In genomic region chr12:84484796-84485195, GRCh38 we compare ENCODE assay signal across 28 cellular contexts.
"Had no signal": no experiment of that assay in that cellular context is flagged by ENCODE, and none has a peak within 500 bp of the region (broad histone marks: within the 10 kb centered on the region; RNA-seq: fewer than 3 reads in every experiment).

No MANE protein-coding gene starts in this region.

- H3K4me1 Mint-ChIP-seq: immature natural killer cell, mesothelial cell of epicardium had no signal

- H3K27me3 ChIP-seq: colonic mucosa, esophagus squamous epithelium, foreskin keratinocyte, gastroesophageal sphincter, heart left ventricle, hepatocyte had no signal

- H3K27ac Mint-ChIP-seq: dendritic cell treated with granulocyte-macrophage colony-stimulating factor and Interleukin-4, amounts not matched to agents 40 ng/mL and 50 ng/mL, for 4 days; effector memory CD8-positive, alpha-beta T cell; endodermal cell; immature natural killer cell; mesothelial cell of epicardium had no signal

- DNase-seq: colonic mucosa; cortex of kidney; effector CD8-positive, alpha-beta T cell; effector memory CD8-positive, alpha-beta T cell; endodermal cell; erythroblast; esophagus squamous epithelium; foreskin keratinocyte; heart left ventricle; hypothalamus; immature natural killer cell; islet precursor cell; kidney; kidney glomerular epithelial cell; left colon; left ventricle myocardium inferior; lower lobe of right lung; mesenchymal stem cell; mucosa of descending colon had no signal

- H3K4me1 ChIP-seq: colonic mucosa, esophagus squamous epithelium, foreskin keratinocyte, gastroesophageal sphincter, heart left ventricle, left ventricle myocardium inferior, lower lobe of right lung had no signal

- H3K36me3 ChIP-seq: colonic mucosa, esophagus squamous epithelium, gastroesophageal sphincter, heart left ventricle, left ventricle myocardium inferior, lower lobe of right lung had no signal

- FAIRE-seq: endometrium, frontal cortex, kidney had no signal

- H3K27me3 Mint-ChIP-seq: dendritic cell treated with granulocyte-macrophage colony-stimulating factor and Interleukin-4, amounts not matched to agents 40 ng/mL and 50 ng/mL, for 4 days; effector memory CD8-positive, alpha-beta T cell had no signal

- ATAC-seq: effector memory CD8-positive, alpha-beta T cell; esophagus mucosa; foreskin keratinocyte; gastroesophageal sphincter; heart left ventricle; left colon; left lobe of liver; lower lobe of right lung; mucosa of descending colon had no signal

- H3K9me3 Mint-ChIP-seq: dendritic cell treated with granulocyte-macrophage colony-stimulating factor and Interleukin-4, amounts not matched to agents 40 ng/mL and 50 ng/mL, for 4 days; endodermal cell; mesothelial cell of epicardium had no signal

- H3K9me3 ChIP-seq: colonic mucosa, esophagus squamous epithelium, gastroesophageal sphincter, heart left ventricle, left ventricle myocardium inferior, lower lobe of right lung, mucosa of descending colon had no signal

- H3K4me3 Mint-ChIP-seq: dendritic cell treated with granulocyte-macrophage colony-stimulating factor and Interleukin-4, amounts not matched to agents 40 ng/mL and 50 ng/mL, for 4 days; effector memory CD8-positive, alpha-beta T cell; endodermal cell; immature natural killer cell; mesothelial cell of epicardium had no signal

- H3K36me3 Mint-ChIP-seq: immature natural killer cell, mesothelial cell of epicardium had no signal

- H3K27ac ChIP-seq: colonic mucosa, epithelial cell of prostate, esophagus squamous epithelium, foreskin keratinocyte, gastroesophageal sphincter, heart left ventricle, hepatocyte, left ventricle myocardium inferior, lower lobe of right lung had no signal

- H2AFZ ChIP-seq: hepatocyte had no signal

- H3K4me3 ChIP-seq: colonic mucosa, esophagus squamous epithelium, gastroesophageal sphincter, heart left ventricle, hepatocyte, left ventricle myocardium inferior, lower lobe of right lung, mucosa of descending colon had no signal

- H3K79me2 ChIP-seq: hepatocyte had no signal

- H3K4me2 ChIP-seq: hepatocyte had no signal
